In the genomic region with DNA sequence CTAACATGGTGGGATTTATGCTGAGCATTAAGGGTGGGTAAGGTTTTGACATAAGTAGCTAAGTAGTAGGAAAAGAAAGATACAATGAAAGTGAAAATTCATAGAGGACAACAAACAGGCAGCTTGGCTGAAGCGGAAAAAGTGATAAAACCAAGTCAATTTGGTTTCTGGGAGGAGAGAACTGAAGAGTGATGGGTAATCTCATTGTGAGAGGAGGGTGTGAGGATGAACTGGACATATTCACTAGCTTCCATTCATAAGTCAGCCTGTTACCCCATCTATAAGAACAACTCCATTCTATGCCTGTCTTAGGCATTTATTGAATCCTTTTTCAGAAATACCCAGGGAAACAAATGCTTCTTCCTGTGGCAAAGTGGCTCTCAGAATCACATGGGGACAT, we compare ENCODE assay signal across 22 cellular contexts.
"Had no signal": no experiment of that assay in that cellular context is flagged by ENCODE, and none has a peak within 500 bp of the region (broad histone marks: within the 10 kb centered on the region; RNA-seq: fewer than 3 reads in every experiment).

No MANE protein-coding gene starts in this region.

- H3K36me3 Mint-ChIP-seq: activated CD4-positive, alpha-beta memory T cell treated with anti-CD3 and anti-CD28 coated beads for 36 hours; activated naive CD8-positive, alpha-beta T cell; brain; WTC11 had no signal

- H3K4me3 Mint-ChIP-seq: activated CD4-positive, alpha-beta memory T cell treated with anti-CD3 and anti-CD28 coated beads for 36 hours; activated naive CD4-positive, alpha-beta T cell treated with anti-CD3 and anti-CD28 coated beads for 36 hours; activated naive CD8-positive, alpha-beta T cell; activated T-helper 1 cell treated with anti-CD3 and anti-CD28 coated beads, Interleukin-12 subunit alpha, Interleukin-12 subunit beta, Interleukin-2, Interleukin-4 antibody, amounts not matched to agents 30 ng/mL and 10 ng/mL and 1 ng/mL, durations not matched to agents 14 hours and 24 hours and 36 hours; brain; WTC11 had no signal

- ATAC-seq: gastroesophageal sphincter, heart right ventricle, WTC11 had no signal

- H3K9me3 Mint-ChIP-seq: activated CD4-positive, alpha-beta memory T cell treated with anti-CD3 and anti-CD28 coated beads for 36 hours; activated naive CD4-positive, alpha-beta T cell treated with anti-CD3 and anti-CD28 coated beads for 36 hours; activated T-helper 1 cell treated with anti-CD3 and anti-CD28 coated beads, Interleukin-12 subunit alpha, Interleukin-12 subunit beta, Interleukin-2, Interleukin-4 antibody, amounts not matched to agents 30 ng/mL and 10 ng/mL and 1 ng/mL, durations not matched to agents 14 hours and 24 hours and 36 hours; activated T-helper 2 cell treated with anti-CD3 and anti-CD28 coated beads, Interferon-gamma antibody, Interleukin-2, Interleukin-4, amounts not matched to agents 10 μg/mL and 5 μg/mL and 100 μg/mL, durations not matched to agents 14 hours and 24 hours and 36 hours; brain had no signal

- H3K4me1 Mint-ChIP-seq: WTC11 had no signal

- H3K27ac Mint-ChIP-seq: activated CD4-positive, alpha-beta memory T cell treated with anti-CD3 and anti-CD28 coated beads for 36 hours; activated naive CD4-positive, alpha-beta T cell treated with anti-CD3 and anti-CD28 coated beads for 36 hours; activated naive CD8-positive, alpha-beta T cell; activated T-helper 1 cell treated with anti-CD3 and anti-CD28 coated beads, Interleukin-12 subunit alpha, Interleukin-12 subunit beta, Interleukin-2, Interleukin-4 antibody, amounts not matched to agents 30 ng/mL and 10 ng/mL and 1 ng/mL, durations not matched to agents 14 hours and 24 hours and 36 hours; activated T-helper 2 cell treated with anti-CD3 and anti-CD28 coated beads, Interferon-gamma antibody, Interleukin-2, Interleukin-4, amounts not matched to agents 10 μg/mL and 5 μg/mL and 100 μg/mL, durations not matched to agents 14 hours and 24 hours and 36 hours; brain; WTC11 had no signal

- DNase-seq: activated CD4-positive, alpha-beta memory T cell treated with anti-CD3 and anti-CD28 coated beads for 36 hours; activated CD4-positive, alpha-beta T cell treated with anti-CD3 and anti-CD28 coated beads for 1 hour; activated CD4-positive, alpha-beta T cell treated with anti-CD3 and anti-CD28 coated beads for 48 hours; activated CD4-positive, alpha-beta T cell treated with anti-CD3 and anti-CD28 coated beads, Interleukin-2, amount 50 U/mL, for 1 hour; activated CD8-positive, alpha-beta memory T cell treated with anti-CD3 and anti-CD28 coated beads for 24 hours; activated CD8-positive, alpha-beta memory T cell treated with anti-CD3 and anti-CD28 coated beads, Interleukin-2, amount 50 U/mL, for 4 hours; activated effector memory CD4-positive, alpha-beta T cell treated with anti-CD3 and anti-CD28 coated beads, Interleukin-2, amount 50 U/mL, for 16 hours; activated naive CD4-positive, alpha-beta T cell treated with anti-CD3 and anti-CD28 coated beads for 36 hours; central memory CD4-positive, alpha-beta T cell; cerebellar nuclear complex; colonic mucosa; effector CD8-positive, alpha-beta T cell; esophagus squamous epithelium; foreskin melanocyte; heart right ventricle; T-helper 2 cell had no signal
